Comparison of ENCODE assay signal across 11 cellular contexts in the genomic region with DNA sequence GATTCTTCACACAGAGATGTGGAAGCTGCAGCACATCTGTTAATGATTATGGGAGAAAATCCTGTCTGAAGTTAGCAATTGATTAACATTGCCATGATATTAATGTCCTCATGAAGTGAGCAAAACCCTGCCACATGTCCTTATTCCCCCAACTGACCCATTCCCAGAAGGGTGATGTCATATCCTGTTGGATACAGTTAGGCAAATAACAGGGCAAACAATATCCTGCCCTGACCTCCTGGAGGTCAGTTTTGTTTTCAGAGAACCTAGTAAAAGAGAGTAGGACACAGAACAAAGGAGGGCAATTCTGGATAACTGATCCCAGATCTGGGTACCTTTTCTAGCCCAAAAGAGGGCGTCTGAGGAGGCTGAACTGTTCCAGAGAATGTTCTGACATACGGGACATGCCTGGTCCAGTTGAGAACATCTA. TPM values are rescaled to one million over a fixed set of nuclear protein-coding genes. Genes with fewer than 3 reads are reported as not detected.
DNase-seq lines count a peak whose midpoint lies in the region; ATAC-seq and TF ChIP-seq lines count a peak whose summit lies in the region.
"Had no signal": no experiment of that assay in that cellular context is flagged by ENCODE, and none has a peak within 500 bp of the region (broad histone marks: within the 10 kb centered on the region; RNA-seq: fewer than 3 reads in every experiment).

No MANE protein-coding gene starts in this region.

- 87% methylated on average over 2 of the region's 2 CpGs for WGBS in SK-N-SH (ENCODE audit: low lambda C conversion rate)
- WGBS in stomach, 5 donors: 43 to 64% (median 44%) methylated on average over 2 of the region's 2 CpGs

- CTCF ChIA-PET in SK-N-SH (lab: Yijun Ruan, JAX): interaction anchor here (1.0 to 4.1 kb wide), 2 partner anchors 11 to 14 kb away, joined by 3 to 17 read pairs; partner anchors contain the start of gene ABLIM3

- H3K36me3 ChIP-seq in SK-N-SH (replicated peaks in 1 of 2; ENCODE audit: control insufficient read depth in 1 of 2, insufficient read depth in 2 of 2, low read length in 1 of 2): no peaks in the 10 kb centered on the region
- H3K36me3 ChIP-seq in stomach: no peaks in the 10 kb centered on the region
- H3K36me3 ChIP-seq in HAP-1 (replicated peaks): no peaks in the 10 kb centered on the region

- H3K79me2 ChIP-seq in SK-N-SH (ENCODE audit: insufficient read depth): no peaks in the 10 kb centered on the region; the same call in 1 of the 2 replicates

- no peak for TF ChIP-seq RAD21 in SK-N-SH (IDR thresholded peaks at IDR 0.05; ENCODE audit: low read length)

- TF ChIP-seq EP300 in SK-N-SH (IDR thresholded peaks at IDR 0.05; ENCODE audit: borderline replicate concordance in 1 of 2, low read depth in 1 of 2, low read length in 1 of 2) (no peak), stomach (IDR thresholded peaks at IDR 0.05) (no peak)

- H3F3A ChIP-seq in SK-N-SH (replicated peaks; ENCODE audit: insufficient read depth): peaks cover 4% of the 10 kb centered on the region

- H3K4me1 ChIP-seq in SK-N-SH (ENCODE audit: control insufficient read depth in 1 of 2, insufficient read depth in 2 of 2, low read depth in 1 of 2, low read length in 1 of 2) (peaks cover 0 to 17% of the 10 kb centered on the region in 2 experiments), stomach (peaks cover 19 to 41% (median 26%) of the 10 kb centered on the region in 4 donors), HAP-1 (no peaks in the 10 kb centered on the region)

- DNase-seq in HFF-Myc (ENCODE audit: extremely low read depth, low read depth): peak; percentile 77
- no peak for DNase-seq in SK-N-SH
- DNase-seq in foreskin fibroblast: peak; percentile 82 to 86
- DNase-seq in stomach: no peak
- DNase-seq in HAP-1 (ENCODE audit: low spot score in 2 of 2): no peak
- no peak for DNase-seq in mesenteric fat pad (ENCODE audit: low spot score)
- no peak for DNase-seq in dedifferentiated amniotic fluid mesenchymal stem cell (ENCODE audit: extremely low spot score)
- DNase-seq: NCI-H146 had no signal

- H3K27ac ChIP-seq in SK-N-SH (ENCODE audit: low read depth in 2 of 2, low read length in 1 of 2): peak overlapping the region in 1 of 2 experiments; percentile 33; a peak in 2 of 4 replicates
- H3K27ac ChIP-seq in stomach: peak overlapping the region in 3 of 5 donors; percentile 24 to 36 (median 31)

- POLR2A ChIA-PET in SK-N-SH (lab: Yijun Ruan, JAX): no interaction called here

- TF ChIP-seq POLR2A in stomach (IDR thresholded peaks at IDR 0.05): no peak

- no peaks in the 10 kb centered on the region for H4K20me1 ChIP-seq in SK-N-SH (ENCODE audit: insufficient read depth)

- H3K9ac ChIP-seq in SK-N-SH: no peak overlapping the region

- H2AFZ ChIP-seq in SK-N-SH (ENCODE audit: low read depth): peak overlapping the region; percentile 24; the same call in 1 of the 2 replicates

- in situ Hi-C loops in HAP-1 (cut with MboI; ENCODE audit: low sequenced_read_pairs): no loop called here

- H3K4me3 ChIP-seq in HFF-Myc (replicated peaks; ENCODE audit: low read depth, low read length) (no peak overlapping the region), SK-N-SH (ENCODE audit: low read depth in 2 of 2, low read length in 1 of 2) (no peak overlapping the region), foreskin fibroblast (ENCODE audit: low read depth in 1 of 2, low read length in 2 of 2) (no peak overlapping the region), stomach (no peak overlapping the region), HAP-1 (no peak overlapping the region)

- no peaks in the 10 kb centered on the region for H3K27me3 ChIP-seq in SK-N-SH (ENCODE audit: insufficient read depth)
- H3K27me3 ChIP-seq in stomach: no peaks in the 10 kb centered on the region
- peaks cover 5% of the 10 kb centered on the region; the same call in 1 of the 2 replicates for H3K27me3 ChIP-seq in HAP-1 (ENCODE audit: low read depth)

- ATAC-seq in GM21723 (IDR thresholded peaks at IDR 0.05; ENCODE audit: unreplicated experiment): no peak
- ATAC-seq: stimulated activated effector memory CD8-positive, alpha-beta T cell treated with anti-CD3 and anti-CD28 coated beads, Interleukin-12 subunit alpha, Interleukin-12 subunit beta, amount 100 ng/mL, for 72 hours had no signal

- TF ChIP-seq CTCF in HFF-Myc (IDR thresholded peaks at IDR 0.05; ENCODE audit: low read depth, low read length, missing control alignments): no peak
- TF ChIP-seq CTCF in SK-N-SH (IDR thresholded peaks at IDR 0.05): no peak
- TF ChIP-seq CTCF in foreskin fibroblast (IDR thresholded peaks at IDR 0.05; ENCODE audit: low read depth, low read length): no peak
- no peak for TF ChIP-seq CTCF in stomach (IDR thresholded peaks at IDR 0.05)

- intact Hi-C loops in stomach (cut with DNase I; ENCODE audit: low total_unique reads): no loop called here

- no peaks in the 10 kb centered on the region for H3K9me2 ChIP-seq in SK-N-SH

- H3K9me3 ChIP-seq in SK-N-SH: no peaks in the 10 kb centered on the region
- H3K9me3 ChIP-seq in stomach: no peaks in the 10 kb centered on the region
- H3K9me3 ChIP-seq in HAP-1: no peaks in the 10 kb centered on the region

- H3K4me2 ChIP-seq in SK-N-SH: peak overlapping the region; percentile 9; the same call in 1 of the 2 replicates

TF ChIP-seq in SK-N-SH, 30 proteins besides CTCF, POLR2A, EP300 and RAD21:
- peak; percentile 75 for TF ChIP-seq TCF12 (IDR thresholded peaks at IDR 0.05)
- no peak for TF ChIP-seq FOSL2 (IDR thresholded peaks at IDR 0.05; ENCODE audit: borderline replicate concordance, low read depth)
- 0 out of 2 replicates have a peak, but pooled peaks have one; percentile 9 for TF ChIP-seq JUND (IDR thresholded peaks at IDR 0.05)
- no peak for TF ChIP-seq TEAD4 (IDR thresholded peaks at IDR 0.05; ENCODE audit: borderline replicate concordance, insufficient read depth)
- no peak for TF ChIP-seq REST (IDR thresholded peaks at IDR 0.05; ENCODE audit: low read depth, low read length)
- TF ChIP-seq PBX3 (IDR thresholded peaks at IDR 0.05): 0 out of 2 replicates have a peak, but pooled peaks have one; percentile 6
- TF ChIP-seq ELF1 (IDR thresholded peaks at IDR 0.05): no peak

RNA-seq across cellular contexts. Expression of gene ABLIM3, which starts 11.0 kb away (rescaled TPM):
- polyA plus RNA-seq in SK-N-SH (2012; rRNA removed) (5.2 and 5.9 TPM in 2 replicates), stomach (10 to 100 TPM in 2 of 3 donors, 1 to 10 TPM in 1; 8.2 to 21.4 (median 11.8) TPM)
- 3.8 and 4.6 TPM in 2 replicates for polyA plus RNA-seq in SK-N-SH (2012; cell fraction: cytosol; rRNA removed)
- 13.9 and 14.0 TPM in 2 replicates for polyA plus RNA-seq in SK-N-SH (2012; cell fraction: nucleus; rRNA removed)
- total RNA-seq in stomach (10 to 100 TPM in 2 of 5 donors, 1 to 10 TPM in 3; 4.6 to 17.1 (median 8.8) TPM), mesenteric fat pad (190 TPM)
- total RNA-seq: T-helper 1 cell treated with Interleukin-12 subunit alpha and Interleukin-12 subunit beta and Interleukin-4 antibody, amounts not matched to agents 30 ng/mL and 1 ng/mL, for 36 hours had no signal

Comparison
In these comparisons a context has a peak if more than half of its experiments do, and no peak if none do; other contexts are left out.
1. DNase-seq: peak in HFF-Myc (single experiment) and foreskin fibroblast (2 of 2); none in SK-N-SH (single experiment), stomach (single experiment), HAP-1 (0 of 2), mesenteric fat pad (single experiment) and dedifferentiated amniotic fluid mesenchymal stem cell (single experiment).
2. RNA of gene ABLIM3, which starts 11.0 kb away (total RNA-seq): 190 TPM in mesenteric fat pad (single experiment); 4.6 to 17.1 TPM in stomach; every median in the first group is over 10 times any median in the second.